ENCODE assay signal across 10 cellular contexts in genomic region chr19:38707512-38708114, GRCh38. TPM values are rescaled to one million over a fixed set of nuclear protein-coding genes. Genes with fewer than 3 reads are reported as not detected.
DNase-seq lines count a peak whose midpoint lies in the region; ATAC-seq and TF ChIP-seq lines count a peak whose summit lies in the region.
"Had no signal": no experiment of that assay in that cellular context is flagged by ENCODE, and none has a peak within 500 bp of the region (broad histone marks: within the 10 kb centered on the region; RNA-seq: fewer than 3 reads in every experiment).

No MANE protein-coding gene starts in this region.

- H3K4me3 Mint-ChIP-seq in Calu3 (ENCODE audit: low read depth, unreplicated experiment) = peak overlapping the region; percentile 25
- H3K4me3 Mint-ChIP-seq: CD4-positive, alpha-beta memory T cell had no signal

- no peak overlapping the region for H3K4me3 ChIP-seq in heart left ventricle
- H3K4me3 ChIP-seq in gastrocnemius medialis = no peak overlapping the region

- H3K27ac Mint-ChIP-seq in Calu3 (ENCODE audit: unreplicated experiment) = peak overlapping the region; percentile 86

- H3K27me3 ChIP-seq in heart left ventricle = no peaks in the 10 kb centered on the region
- H3K27me3 ChIP-seq in gastrocnemius medialis = no peaks in the 10 kb centered on the region

- H3K27me3 Mint-ChIP-seq in Calu3 (ENCODE audit: unreplicated experiment) = no peaks in the 10 kb centered on the region
- H3K27me3 Mint-ChIP-seq: CD4-positive, alpha-beta memory T cell had no signal

- peaks cover 100% of the 10 kb centered on the region for H3K36me3 Mint-ChIP-seq in Calu3 (ENCODE audit: insufficient read depth, unreplicated experiment)

- TF ChIP-seq POLR2A in heart left ventricle (IDR thresholded peaks at IDR 0.05) = no peak
- TF ChIP-seq POLR2A in gastrocnemius medialis (IDR thresholded peaks at IDR 0.05) = no peak

- ATAC-seq in heart left ventricle (peak; percentile 40 to 60 (median 50)), gastrocnemius medialis (peak in 1 of 2 donors; percentile 17), GM18868 (IDR thresholded peaks at IDR 0.05; ENCODE audit: unreplicated experiment) (no peak), GM19397 (IDR thresholded peaks at IDR 0.05; ENCODE audit: unreplicated experiment) (no peak), GM21529 (IDR thresholded peaks at IDR 0.05; ENCODE audit: unreplicated experiment) (no peak)

- H3K27ac ChIP-seq in angular gyrus (ENCODE audit: low read depth, low read length) = peak overlapping the region; percentile 54
- H3K27ac ChIP-seq in heart left ventricle = peak overlapping the region; percentile 51 to 98 (median 84)
- H3K27ac ChIP-seq in gastrocnemius medialis = peak overlapping the region; percentile 60 to 96 (median 82)
- H3K27ac ChIP-seq: KMS-11 had no signal

- in situ Hi-C loops in gastrocnemius medialis (cut with MboI; ENCODE audit: low sequenced_read_pairs in 4 of 4) = no loop called here

- no peaks in the 10 kb centered on the region for H3K9me3 ChIP-seq in heart left ventricle
- no peaks in the 10 kb centered on the region for H3K9me3 ChIP-seq in gastrocnemius medialis

- H3K36me3 ChIP-seq in heart left ventricle (peaks cover 0 to 100% (median 99%) of the 10 kb centered on the region in 9 donors), gastrocnemius medialis (peaks cover 0 to 70% of the 10 kb centered on the region in 2 donors)

- TF ChIP-seq CTCF in Calu3 (IDR thresholded peaks at IDR 0.05; ENCODE audit: unreplicated experiment) = no peak
- peak in 1 of 12 donors; percentile 15 for TF ChIP-seq CTCF in heart left ventricle (IDR thresholded peaks at IDR 0.05)
- no peak for TF ChIP-seq CTCF in gastrocnemius medialis (IDR thresholded peaks at IDR 0.05 in 4 of 5, conservative IDR thresholded peaks at IDR 0.05 in 1 of 5)

- DNase-seq in Calu3 (peak; percentile 89), heart left ventricle (peak; percentile 83 to 92 (median 86)), gastrocnemius medialis (no peak), epidermal melanocyte (ENCODE audit: insufficient read length, low spot score) (no peak)
- DNase-seq: CD4-positive, alpha-beta memory T cell had no signal

- CTCF ChIA-PET in Calu3 (lab: Charles Lee) = interaction anchor here (0.8 kb wide), 1 partner anchor 74 kb away, joined by 3 read pairs; no protein-coding TSS in a partner anchor

- peaks cover 50% of the 10 kb centered on the region for H3K4me1 Mint-ChIP-seq in Calu3 (ENCODE audit: low read depth, unreplicated experiment)

- no peaks in the 10 kb centered on the region for H3K9me3 Mint-ChIP-seq in Calu3 (ENCODE audit: low read depth, unreplicated experiment)
- H3K9me3 Mint-ChIP-seq: CD4-positive, alpha-beta memory T cell had no signal

- H3K4me1 ChIP-seq in heart left ventricle (peaks cover 60 to 100% (median 84%) of the 10 kb centered on the region in 12 donors), gastrocnemius medialis (peaks cover 45 to 51% of the 10 kb centered on the region in 2 donors)

- BruUV-seq in Calu3 (replicated peaks; lab: Mats Ljungman, UMichigan) = no TSS peak

- 33 to 51% (median 40%) methylated on average over 5 to 10 of the region's 10 CpGs for WGBS in heart left ventricle, 4 donors

- intact Hi-C loops in Calu3 (cut with micrococcal nuclease; ENCODE audit: unreplicated experiment) (no loop called here), heart left ventricle (cut with DNase I) (loop anchor here in 7 of 10 donors (5.0 kb wide), 5 partner anchors 40 to 70 kb away; partner anchors contain the start of gene ACTN4 (in 2 of the 7)), gastrocnemius medialis (cut with DNase I; ENCODE audit: low total_unique reads) (no loop called here)

RNA-seq across cellular contexts. Expression of gene CAPN12, which starts 36.7 kb away (rescaled TPM):
- total RNA-seq in Calu3 (2022) (14.5 and 14.7 TPM in 2 replicates), heart left ventricle (1 to 10 TPM in 2 of 9 donors, under 1 TPM in 7; 0.36 to 1.8 (median 0.72) TPM), gastrocnemius medialis (under 1 TPM in 1 of 4 donors, not detected in 3; 0.42 TPM)
- 1 to 10 TPM in 1 of 2 donors, under 1 TPM in 1; 0.91 to 1.4 TPM for polyA plus RNA-seq in heart left ventricle

Comparison
In these comparisons a context has a peak if more than half of its experiments do, and no peak if none do; other contexts are left out.
1. DNase-seq: peak in Calu3 (single experiment) and heart left ventricle (5 of 5); none in gastrocnemius medialis (0 of 2) and epidermal melanocyte (single experiment).
2. ATAC-seq: peak in heart left ventricle (4 of 4); none in GM18868 (single experiment), GM19397 (single experiment) and GM21529 (single experiment).
3. intact Hi-C loops: an anchor here in heart left ventricle (5.0 kb wide); none called in Calu3 and gastrocnemius medialis.
4. Peak in every context shown above with its lines, with median percentiles within 50 percentile points of each other: H3K27ac ChIP-seq.